1 cellular context compared by ENCODE assay signal in the genomic region with DNA sequence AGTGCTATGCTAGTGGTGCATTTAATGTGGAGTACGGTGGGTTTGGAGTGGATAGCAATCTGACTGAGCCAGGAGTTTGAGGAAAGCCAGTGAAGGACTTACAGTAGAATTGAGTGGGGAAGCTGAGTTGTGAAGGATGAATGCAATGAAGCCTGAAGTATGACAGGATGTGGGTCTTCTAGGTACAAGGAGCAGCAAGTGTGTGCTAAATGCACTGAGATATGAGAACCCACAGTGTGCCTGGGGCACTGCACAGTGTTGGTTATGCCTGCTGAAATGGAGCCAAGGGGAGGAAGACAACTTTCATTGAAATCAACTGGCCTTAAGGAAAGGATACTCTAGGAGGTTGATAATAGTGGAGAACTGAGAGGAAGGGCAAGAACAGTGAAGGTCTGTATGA.
TF ChIP-seq lines count a peak whose summit lies in the region.

No MANE protein-coding gene starts in this region.

TF ChIP-seq in GM12878, 131 proteins besides CTCF, POLR2A, EP300 and RAD21 (continued from another document):
- TF ChIP-seq, protein P1, sequence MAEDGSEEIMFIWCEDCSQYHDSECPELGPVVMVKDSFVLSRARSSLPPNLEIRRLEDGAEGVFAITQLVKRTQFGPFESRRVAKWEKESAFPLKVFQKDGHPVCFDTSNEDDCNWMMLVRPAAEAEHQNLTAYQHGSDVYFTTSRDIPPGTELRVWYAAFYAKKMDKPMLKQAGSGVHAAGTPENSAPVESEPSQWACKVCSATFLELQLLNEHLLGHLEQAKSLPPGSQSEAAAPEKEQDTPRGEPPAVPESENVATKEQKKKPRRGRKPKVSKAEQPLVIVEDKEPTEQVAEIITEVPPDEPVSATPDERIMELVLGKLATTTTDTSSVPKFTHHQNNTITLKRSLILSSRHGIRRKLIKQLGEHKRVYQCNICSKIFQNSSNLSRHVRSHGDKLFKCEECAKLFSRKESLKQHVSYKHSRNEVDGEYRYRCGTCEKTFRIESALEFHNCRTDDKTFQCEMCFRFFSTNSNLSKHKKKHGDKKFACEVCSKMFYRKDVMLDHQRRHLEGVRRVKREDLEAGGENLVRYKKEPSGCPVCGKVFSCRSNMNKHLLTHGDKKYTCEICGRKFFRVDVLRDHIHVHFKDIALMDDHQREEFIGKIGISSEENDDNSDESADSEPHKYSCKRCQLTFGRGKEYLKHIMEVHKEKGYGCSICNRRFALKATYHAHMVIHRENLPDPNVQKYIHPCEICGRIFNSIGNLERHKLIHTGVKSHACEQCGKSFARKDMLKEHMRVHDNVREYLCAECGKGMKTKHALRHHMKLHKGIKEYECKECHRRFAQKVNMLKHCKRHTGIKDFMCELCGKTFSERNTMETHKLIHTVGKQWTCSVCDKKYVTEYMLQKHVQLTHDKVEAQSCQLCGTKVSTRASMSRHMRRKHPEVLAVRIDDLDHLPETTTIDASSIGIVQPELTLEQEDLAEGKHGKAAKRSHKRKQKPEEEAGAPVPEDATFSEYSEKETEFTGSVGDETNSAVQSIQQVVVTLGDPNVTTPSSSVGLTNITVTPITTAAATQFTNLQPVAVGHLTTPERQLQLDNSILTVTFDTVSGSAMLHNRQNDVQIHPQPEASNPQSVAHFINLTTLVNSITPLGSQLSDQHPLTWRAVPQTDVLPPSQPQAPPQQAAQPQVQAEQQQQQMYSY (CRISPR knock-in tag; IDR thresholded peaks at IDR 0.05) = no peak
- no peak for TF ChIP-seq SUPT20H (IDR thresholded peaks at IDR 0.05; ENCODE audit: borderline replicate concordance, control insufficient read depth, low read depth, low read length)
- TF ChIP-seq EZH2 (IDR thresholded peaks at IDR 0.05; ENCODE audit: borderline replicate concordance, control insufficient read depth, low read depth, low read length) = no peak
- TF ChIP-seq NR2C2 (IDR thresholded peaks at IDR 0.05; ENCODE audit: borderline replicate concordance, control insufficient read depth, insufficient read length, low read depth) = no peak
- TF ChIP-seq CEBPB (IDR thresholded peaks at IDR 0.05; ENCODE audit: borderline replicate concordance in 1 of 2, low read depth in 2 of 2, low read length in 2 of 2) = no peak
- TF ChIP-seq ZZZ3 (IDR thresholded peaks at IDR 0.05; ENCODE audit: control insufficient read depth, insufficient read length, low read depth) = no peak
- no peak for TF ChIP-seq RFX5 (IDR thresholded peaks at IDR 0.05; ENCODE audit: low read depth, low read length)
